In genomic region chr2:95262896-95263542, GRCh38 we compare ENCODE assay signal across 19 cellular contexts. TPM values are rescaled to one million over a fixed set of nuclear protein-coding genes. Genes with fewer than 3 reads are reported as not detected.
"Had no signal": no experiment of that assay in that cellular context is flagged by ENCODE, and none has a peak within 500 bp of the region (broad histone marks: within the 10 kb centered on the region; RNA-seq: fewer than 3 reads in every experiment).

No MANE protein-coding gene starts in this region.

- ATAC-seq: activated CD8-positive, alpha-beta memory T cell treated with anti-CD3 and anti-CD28 coated beads, Interleukin-2, amount 10 ng/mL, durations not matched to agents 7 days and 5 days; left colon; lower lobe of right lung; natural killer cell; right lobe of liver; stimulated activated naive CD8-positive, alpha-beta T cell treated with anti-CD3 and anti-CD28 coated beads, Interleukin-15, amount 100 ng/mL, for 72 hours had no signal

- DNase-seq: activated CD4-positive, alpha-beta T cell treated with anti-CD3 and anti-CD28 coated beads, Interleukin-2, amount 50 U/mL, for 4 hours; activated CD8-positive, alpha-beta memory T cell treated with anti-CD3 and anti-CD28 coated beads, Interleukin-2, amount 10 ng/mL, durations not matched to agents 7 days and 5 days; activated naive CD4-positive, alpha-beta T cell treated with anti-CD3 and anti-CD28 coated beads for 36 hours; activated T-cell treated with anti-CD3 and anti-CD28 coated beads, Interleukin-2, amount 50 U/mL, for 1 hour; cerebellar nuclear complex; effector CD4-positive, alpha-beta T cell; left colon; natural killer cell; ovary; right lobe of liver; small intestine; stimulated activated CD4-positive, alpha-beta T cell treated with anti-CD3 and anti-CD28 coated beads, Interleukin-15, amount 100 ng/mL, for 24 hours; stimulated activated CD4-positive, alpha-beta T cell treated with anti-CD3 and anti-CD28 coated beads, Interleukin-2, amount 100 ng/mL, for 48 hours; stimulated activated naive CD8-positive, alpha-beta T cell treated with anti-CD3 and anti-CD28 coated beads, Interleukin-15, amount 100 ng/mL, for 72 hours; testis; upper lobe of left lung had no signal

RNA-seq across cellular contexts. Expression of gene PROM2, which starts 11.2 kb away (rescaled TPM):
- total RNA-seq: ascending aorta had no signal

RNA-seq across cellular contexts. Expression of gene KCNIP3, which starts 34.1 kb away (rescaled TPM):
- total RNA-seq: activated CD8-positive, alpha-beta memory T cell treated with anti-CD3 and anti-CD28 coated beads, Interleukin-2, amount 10 ng/mL, durations not matched to agents 7 days and 5 days; activated naive CD4-positive, alpha-beta T cell treated with anti-CD3 and anti-CD28 coated beads for 36 hours; T-helper 1 cell treated with Interleukin-12 subunit alpha and Interleukin-12 subunit beta and Interleukin-4 antibody, amounts not matched to agents 30 ng/mL and 1 ng/mL, for 36 hours had no signal
